In the genomic region with DNA sequence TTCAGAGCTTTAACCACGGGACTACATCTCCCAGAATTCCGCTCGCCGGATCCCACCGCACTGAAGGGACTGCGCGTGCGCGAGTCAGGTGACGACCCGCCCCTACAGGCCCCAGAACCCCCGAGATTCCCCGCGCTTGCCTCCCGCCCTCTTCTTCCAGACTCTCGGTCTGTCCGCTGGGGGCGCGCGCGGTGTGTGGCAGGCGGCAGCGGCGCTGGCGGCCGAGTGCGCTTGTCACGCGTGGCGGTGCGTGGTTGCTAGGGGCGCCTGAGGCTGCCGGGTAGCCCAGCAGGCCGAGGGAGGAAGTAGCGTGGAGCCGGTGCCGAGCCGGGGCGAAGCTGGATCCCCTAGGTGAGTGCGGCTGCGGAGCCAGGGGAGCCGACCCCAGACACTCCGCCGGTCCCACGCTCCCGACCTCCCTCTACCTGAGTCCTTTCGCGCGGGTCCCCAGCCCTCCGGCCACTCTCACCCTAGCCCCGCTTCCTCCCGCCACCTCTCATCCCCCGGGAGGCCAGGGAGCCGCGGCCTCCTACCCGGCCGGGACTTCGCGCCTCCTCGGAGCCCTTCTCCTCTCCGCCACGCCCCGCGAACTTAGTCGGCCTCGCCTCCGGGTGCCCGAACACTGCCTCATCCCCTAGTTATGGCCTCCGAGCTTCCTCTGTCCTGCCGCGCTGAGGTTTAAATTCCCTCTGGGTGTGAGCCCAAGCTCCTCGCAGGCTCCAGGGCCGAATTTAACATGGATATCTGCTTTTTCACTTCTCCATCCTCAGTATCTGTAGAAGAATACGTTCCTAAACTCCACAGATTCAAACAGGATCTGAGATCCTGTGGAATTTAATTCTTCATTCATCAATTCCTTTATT, we compare ENCODE assay signal across 1 cellular context.
TF ChIP-seq lines count a peak whose summit lies in the region.

A gene with protein sequence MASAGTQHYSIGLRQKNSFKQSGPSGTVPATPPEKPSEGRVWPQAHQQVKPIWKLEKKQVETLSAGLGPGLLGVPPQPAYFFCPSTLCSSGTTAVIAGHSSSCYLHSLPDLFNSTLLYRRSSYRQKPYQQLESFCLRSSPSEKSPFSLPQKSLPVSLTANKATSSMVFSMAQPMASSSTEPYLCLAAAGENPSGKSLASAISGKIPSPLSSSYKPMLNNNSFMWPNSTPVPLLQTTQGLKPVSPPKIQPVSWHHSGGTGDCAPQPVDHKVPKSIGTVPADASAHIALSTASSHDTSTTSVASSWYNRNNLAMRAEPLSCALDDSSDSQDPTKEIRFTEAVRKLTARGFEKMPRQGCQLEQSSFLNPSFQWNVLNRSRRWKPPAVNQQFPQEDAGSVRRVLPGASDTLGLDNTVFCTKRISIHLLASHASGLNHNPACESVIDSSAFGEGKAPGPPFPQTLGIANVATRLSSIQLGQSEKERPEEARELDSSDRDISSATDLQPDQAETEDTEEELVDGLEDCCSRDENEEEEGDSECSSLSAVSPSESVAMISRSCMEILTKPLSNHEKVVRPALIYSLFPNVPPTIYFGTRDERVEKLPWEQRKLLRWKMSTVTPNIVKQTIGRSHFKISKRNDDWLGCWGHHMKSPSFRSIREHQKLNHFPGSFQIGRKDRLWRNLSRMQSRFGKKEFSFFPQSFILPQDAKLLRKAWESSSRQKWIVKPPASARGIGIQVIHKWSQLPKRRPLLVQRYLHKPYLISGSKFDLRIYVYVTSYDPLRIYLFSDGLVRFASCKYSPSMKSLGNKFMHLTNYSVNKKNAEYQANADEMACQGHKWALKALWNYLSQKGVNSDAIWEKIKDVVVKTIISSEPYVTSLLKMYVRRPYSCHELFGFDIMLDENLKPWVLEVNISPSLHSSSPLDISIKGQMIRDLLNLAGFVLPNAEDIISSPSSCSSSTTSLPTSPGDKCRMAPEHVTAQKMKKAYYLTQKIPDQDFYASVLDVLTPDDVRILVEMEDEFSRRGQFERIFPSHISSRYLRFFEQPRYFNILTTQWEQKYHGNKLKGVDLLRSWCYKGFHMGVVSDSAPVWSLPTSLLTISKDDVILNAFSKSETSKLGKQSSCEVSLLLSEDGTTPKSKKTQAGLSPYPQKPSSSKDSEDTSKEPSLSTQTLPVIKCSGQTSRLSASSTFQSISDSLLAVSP (plus strand): TSS at position 149 of the 863 bp plus-strand sequence. CDS start 26,842 bp downstream, outside the sequence.

TF ChIP-seq in K562, 482 proteins besides CTCF, POLR2A, EP300 and RAD21 (continued from another document):
- TF ChIP-seq, protein P1, sequence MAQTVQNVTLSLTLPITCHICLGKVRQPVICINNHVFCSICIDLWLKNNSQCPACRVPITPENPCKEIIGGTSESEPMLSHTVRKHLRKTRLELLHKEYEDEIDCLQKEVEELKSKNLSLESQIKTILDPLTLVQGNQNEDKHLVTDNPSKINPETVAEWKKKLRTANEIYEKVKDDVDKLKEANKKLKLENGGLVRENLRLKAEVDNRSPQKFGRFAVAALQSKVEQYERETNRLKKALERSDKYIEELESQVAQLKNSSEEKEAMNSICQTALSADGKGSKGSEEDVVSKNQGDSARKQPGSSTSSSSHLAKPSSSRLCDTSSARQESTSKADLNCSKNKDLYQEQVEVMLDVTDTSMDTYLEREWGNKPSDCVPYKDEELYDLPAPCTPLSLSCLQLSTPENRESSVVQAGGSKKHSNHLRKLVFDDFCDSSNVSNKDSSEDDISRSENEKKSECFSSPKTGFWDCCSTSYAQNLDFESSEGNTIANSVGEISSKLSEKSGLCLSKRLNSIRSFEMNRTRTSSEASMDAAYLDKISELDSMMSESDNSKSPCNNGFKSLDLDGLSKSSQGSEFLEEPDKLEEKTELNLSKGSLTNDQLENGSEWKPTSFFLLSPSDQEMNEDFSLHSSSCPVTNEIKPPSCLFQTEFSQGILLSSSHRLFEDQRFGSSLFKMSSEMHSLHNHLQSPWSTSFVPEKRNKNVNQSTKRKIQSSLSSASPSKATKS (CRISPR knock-in tag; IDR thresholded peaks at IDR 0.05), result no peak
- TF ChIP-seq ZNF696 (CRISPR knock-in tag; conservative IDR thresholded peaks at IDR 0.05), result no peak
- no peak for TF ChIP-seq POLR2AphosphoS2 (IDR thresholded peaks at IDR 0.05; ENCODE audit: low read length)
- TF ChIP-seq, protein P2, sequence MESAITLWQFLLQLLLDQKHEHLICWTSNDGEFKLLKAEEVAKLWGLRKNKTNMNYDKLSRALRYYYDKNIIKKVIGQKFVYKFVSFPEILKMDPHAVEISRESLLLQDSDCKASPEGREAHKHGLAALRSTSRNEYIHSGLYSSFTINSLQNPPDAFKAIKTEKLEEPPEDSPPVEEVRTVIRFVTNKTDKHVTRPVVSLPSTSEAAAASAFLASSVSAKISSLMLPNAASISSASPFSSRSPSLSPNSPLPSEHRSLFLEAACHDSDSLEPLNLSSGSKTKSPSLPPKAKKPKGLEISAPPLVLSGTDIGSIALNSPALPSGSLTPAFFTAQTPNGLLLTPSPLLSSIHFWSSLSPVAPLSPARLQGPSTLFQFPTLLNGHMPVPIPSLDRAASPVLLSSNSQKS (CRISPR knock-in tag; IDR thresholded peaks at IDR 0.05), result no peak
- TF ChIP-seq, protein P3, sequence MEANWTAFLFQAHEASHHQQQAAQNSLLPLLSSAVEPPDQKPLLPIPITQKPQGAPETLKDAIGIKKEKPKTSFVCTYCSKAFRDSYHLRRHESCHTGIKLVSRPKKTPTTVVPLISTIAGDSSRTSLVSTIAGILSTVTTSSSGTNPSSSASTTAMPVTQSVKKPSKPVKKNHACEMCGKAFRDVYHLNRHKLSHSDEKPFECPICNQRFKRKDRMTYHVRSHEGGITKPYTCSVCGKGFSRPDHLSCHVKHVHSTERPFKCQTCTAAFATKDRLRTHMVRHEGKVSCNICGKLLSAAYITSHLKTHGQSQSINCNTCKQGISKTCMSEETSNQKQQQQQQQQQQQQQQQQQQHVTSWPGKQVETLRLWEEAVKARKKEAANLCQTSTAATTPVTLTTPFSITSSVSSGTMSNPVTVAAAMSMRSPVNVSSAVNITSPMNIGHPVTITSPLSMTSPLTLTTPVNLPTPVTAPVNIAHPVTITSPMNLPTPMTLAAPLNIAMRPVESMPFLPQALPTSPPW (CRISPR knock-in tag; IDR thresholded peaks at IDR 0.05), result peak; percentile 85
- no peak for TF ChIP-seq ZKSCAN3 (CRISPR knock-in tag; IDR thresholded peaks at IDR 0.05)
- no peak; the same call in 1 of the 2 replicates for TF ChIP-seq DPF2 (IDR thresholded peaks at IDR 0.05)
- TF ChIP-seq, protein P4, sequence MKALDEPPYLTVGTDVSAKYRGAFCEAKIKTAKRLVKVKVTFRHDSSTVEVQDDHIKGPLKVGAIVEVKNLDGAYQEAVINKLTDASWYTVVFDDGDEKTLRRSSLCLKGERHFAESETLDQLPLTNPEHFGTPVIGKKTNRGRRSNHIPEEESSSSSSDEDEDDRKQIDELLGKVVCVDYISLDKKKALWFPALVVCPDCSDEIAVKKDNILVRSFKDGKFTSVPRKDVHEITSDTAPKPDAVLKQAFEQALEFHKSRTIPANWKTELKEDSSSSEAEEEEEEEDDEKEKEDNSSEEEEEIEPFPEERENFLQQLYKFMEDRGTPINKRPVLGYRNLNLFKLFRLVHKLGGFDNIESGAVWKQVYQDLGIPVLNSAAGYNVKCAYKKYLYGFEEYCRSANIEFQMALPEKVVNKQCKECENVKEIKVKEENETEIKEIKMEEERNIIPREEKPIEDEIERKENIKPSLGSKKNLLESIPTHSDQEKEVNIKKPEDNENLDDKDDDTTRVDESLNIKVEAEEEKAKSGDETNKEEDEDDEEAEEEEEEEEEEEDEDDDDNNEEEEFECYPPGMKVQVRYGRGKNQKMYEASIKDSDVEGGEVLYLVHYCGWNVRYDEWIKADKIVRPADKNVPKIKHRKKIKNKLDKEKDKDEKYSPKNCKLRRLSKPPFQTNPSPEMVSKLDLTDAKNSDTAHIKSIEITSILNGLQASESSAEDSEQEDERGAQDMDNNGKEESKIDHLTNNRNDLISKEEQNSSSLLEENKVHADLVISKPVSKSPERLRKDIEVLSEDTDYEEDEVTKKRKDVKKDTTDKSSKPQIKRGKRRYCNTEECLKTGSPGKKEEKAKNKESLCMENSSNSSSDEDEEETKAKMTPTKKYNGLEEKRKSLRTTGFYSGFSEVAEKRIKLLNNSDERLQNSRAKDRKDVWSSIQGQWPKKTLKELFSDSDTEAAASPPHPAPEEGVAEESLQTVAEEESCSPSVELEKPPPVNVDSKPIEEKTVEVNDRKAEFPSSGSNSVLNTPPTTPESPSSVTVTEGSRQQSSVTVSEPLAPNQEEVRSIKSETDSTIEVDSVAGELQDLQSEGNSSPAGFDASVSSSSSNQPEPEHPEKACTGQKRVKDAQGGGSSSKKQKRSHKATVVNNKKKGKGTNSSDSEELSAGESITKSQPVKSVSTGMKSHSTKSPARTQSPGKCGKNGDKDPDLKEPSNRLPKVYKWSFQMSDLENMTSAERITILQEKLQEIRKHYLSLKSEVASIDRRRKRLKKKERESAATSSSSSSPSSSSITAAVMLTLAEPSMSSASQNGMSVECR (CRISPR knock-in tag; IDR thresholded peaks at IDR 0.05), result peak; percentile 92
